ENCODE assay signal across 14 cellular contexts in the genomic region with DNA sequence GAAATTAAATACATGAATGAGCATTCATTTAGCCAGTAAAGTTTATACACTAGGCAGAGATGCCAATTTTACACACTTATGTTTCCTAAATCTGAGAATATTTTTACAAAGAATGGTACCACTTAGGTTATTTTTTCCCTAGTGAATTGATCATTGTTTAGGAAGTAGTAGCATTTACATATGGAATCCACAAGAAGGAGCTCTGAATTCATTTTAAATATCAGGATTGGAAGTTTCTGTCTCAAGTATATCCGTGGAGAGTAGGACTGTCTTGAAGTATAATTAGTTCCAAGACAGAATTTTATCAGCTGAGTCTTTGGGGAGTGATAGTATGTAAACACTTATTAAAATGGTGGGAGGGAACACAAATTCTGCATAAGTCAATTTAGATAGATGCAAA.
A peak's percentile ranks its signal among the peaks of the same experiment; 100 is the strongest.
DNase-seq lines count a peak whose midpoint lies in the region; ATAC-seq and TF ChIP-seq lines count a peak whose summit lies in the region.
"Had no signal": no experiment of that assay in that cellular context is flagged by ENCODE, and none has a peak within 500 bp of the region (broad histone marks: within the 10 kb centered on the region; RNA-seq: fewer than 3 reads in every experiment).

No MANE protein-coding gene starts in this region.

- intact Hi-C loops in PC-9 (cut with micrococcal nuclease; ENCODE audit: unreplicated experiment) = no loop called here
- intact Hi-C loops in activated CD8-positive, alpha-beta T cell treated with anti-CD3 and anti-CD28 coated beads for 36 hours (cut with micrococcal nuclease) = no loop called here

- H3K27ac ChIP-seq in PC-9 = no peak overlapping the region
- H3K27ac ChIP-seq: spleen had no signal

- no peaks in the 10 kb centered on the region for H4K20me1 ChIP-seq in PC-9 (ENCODE audit: insufficient read depth)

- H3K4me1 ChIP-seq in PC-9 (replicated peaks; ENCODE audit: insufficient read depth) = no peaks in the 10 kb centered on the region
- H3K4me1 ChIP-seq: spleen had no signal

- no peak overlapping the region for H3K4me3 ChIP-seq in PC-9
- no peak overlapping the region for H3K4me3 ChIP-seq in fibroblast of mammary gland (ENCODE audit: control insufficient read depth, low read depth, low read length)
- H3K4me3 ChIP-seq: spleen had no signal

- no peaks in the 10 kb centered on the region for H3F3A ChIP-seq in PC-9 (ENCODE audit: insufficient read depth, low read depth)

- H3K36me3 ChIP-seq in PC-9 (ENCODE audit: low read depth) = no peaks in the 10 kb centered on the region
- H3K36me3 ChIP-seq: spleen had no signal

- H3K4me3 Mint-ChIP-seq in stimulated activated naive B cell treated with anti-CD40 and anti-IgM and Interleukin-4, amounts not matched to agents 10 μg/mL and 1 μg/mL and 100 μg/mL, for 72 hours = no peak overlapping the region
- H3K4me3 Mint-ChIP-seq in activated CD8-positive, alpha-beta T cell treated with anti-CD3 and anti-CD28 coated beads for 36 hours = no peak overlapping the region
- H3K4me3 Mint-ChIP-seq: stimulated activated naive CD8-positive, alpha-beta T cell treated with anti-CD3 and anti-CD28 coated beads, Interleukin-15, Interleukin-2, amounts not matched to agents 100 ng/mL and 50 ng/mL, for 24 hours had no signal

- DNase-seq in NCI-H2171 treated with DMSO at 0.1 percent for 48 hours (lab: John Stamatoyannopoulos, UW) = peak; percentile 36
- DNase-seq in NCI-H2171 (lab: John Stamatoyannopoulos, UW) = no peak
- no peak for DNase-seq in PC-9
- DNase-seq in fibroblast of mammary gland (ENCODE audit: low read depth) = peak; percentile 25
- DNase-seq in putamen (ENCODE audit: low spot score) = peak; percentile 3
- no peak for DNase-seq in stimulated activated naive B cell treated with anti-CD40 and anti-IgM and Interleukin-4, amounts not matched to agents 10 μg/mL and 1 μg/mL and 100 μg/mL, for 72 hours
- no peak for DNase-seq in activated CD8-positive, alpha-beta T cell treated with anti-CD3 and anti-CD28 coated beads for 36 hours
- DNase-seq: AML-193; effector memory CD4-positive, alpha-beta T cell; left ventricle myocardium superior; NCI-H2081 treated with DMSO at 0.1 percent for 48 hours; spleen had no signal

- TF ChIP-seq CTCF in PC-9 (conservative IDR thresholded peaks at IDR 0.05) (peak; percentile 46), fibroblast of mammary gland (conservative IDR thresholded peaks at IDR 0.05; ENCODE audit: control insufficient read depth, insufficient read depth, low read depth, low read length) (peak; percentile 34)
- TF ChIP-seq CTCF in activated CD8-positive, alpha-beta T cell treated with anti-CD3 and anti-CD28 coated beads for 36 hours (IDR thresholded peaks at IDR 0.05) = no peak

- H3K27me3 Mint-ChIP-seq in stimulated activated naive B cell treated with anti-CD40 and anti-IgM and Interleukin-4, amounts not matched to agents 10 μg/mL and 1 μg/mL and 100 μg/mL, for 72 hours = peaks cover 7 to 24% of the 10 kb centered on the region in 2 donors
- peaks cover 3% of the 10 kb centered on the region for H3K27me3 Mint-ChIP-seq in activated CD8-positive, alpha-beta T cell treated with anti-CD3 and anti-CD28 coated beads for 36 hours

- no peaks in the 10 kb centered on the region for H3K36me3 Mint-ChIP-seq in stimulated activated naive B cell treated with anti-CD40 and anti-IgM and Interleukin-4, amounts not matched to agents 10 μg/mL and 1 μg/mL and 100 μg/mL, for 72 hours
- no peaks in the 10 kb centered on the region for H3K36me3 Mint-ChIP-seq in activated CD8-positive, alpha-beta T cell treated with anti-CD3 and anti-CD28 coated beads for 36 hours (ENCODE audit: low read depth)

- no peak overlapping the region for H3K27ac Mint-ChIP-seq in stimulated activated naive B cell treated with anti-CD40 and anti-IgM and Interleukin-4, amounts not matched to agents 10 μg/mL and 1 μg/mL and 100 μg/mL, for 72 hours
- no peak overlapping the region for H3K27ac Mint-ChIP-seq in activated CD8-positive, alpha-beta T cell treated with anti-CD3 and anti-CD28 coated beads for 36 hours
- H3K27ac Mint-ChIP-seq: stimulated activated naive CD8-positive, alpha-beta T cell treated with anti-CD3 and anti-CD28 coated beads, Interleukin-15, Interleukin-2, amounts not matched to agents 100 ng/mL and 50 ng/mL, for 24 hours had no signal

- CTCF ChIA-PET in PC-9 (lab: Charles Lee) = no interaction called here
- CTCF ChIA-PET in activated CD8-positive, alpha-beta T cell treated with anti-CD3 and anti-CD28 coated beads for 36 hours (lab: Charles Lee) = no interaction called here

- H3K9me3 Mint-ChIP-seq in stimulated activated naive B cell treated with anti-CD40 and anti-IgM and Interleukin-4, amounts not matched to agents 10 μg/mL and 1 μg/mL and 100 μg/mL, for 72 hours = peaks cover 5 to 7% of the 10 kb centered on the region in 2 donors
- H3K9me3 Mint-ChIP-seq in activated CD8-positive, alpha-beta T cell treated with anti-CD3 and anti-CD28 coated beads for 36 hours = peaks cover 6% of the 10 kb centered on the region

- no peaks in the 10 kb centered on the region for H3K4me1 Mint-ChIP-seq in stimulated activated naive B cell treated with anti-CD40 and anti-IgM and Interleukin-4, amounts not matched to agents 10 μg/mL and 1 μg/mL and 100 μg/mL, for 72 hours
- no peaks in the 10 kb centered on the region for H3K4me1 Mint-ChIP-seq in activated CD8-positive, alpha-beta T cell treated with anti-CD3 and anti-CD28 coated beads for 36 hours (ENCODE audit: low read depth)

- ATAC-seq in stimulated activated naive B cell treated with anti-CD40 and anti-IgM and Interleukin-4, amounts not matched to agents 10 μg/mL and 1 μg/mL and 100 μg/mL, for 72 hours (replicated peaks) = no peak
- ATAC-seq in activated CD8-positive, alpha-beta T cell treated with anti-CD3 and anti-CD28 coated beads for 36 hours = no peak
- no peak for ATAC-seq in HG03139 (IDR thresholded peaks at IDR 0.05; ENCODE audit: unreplicated experiment)
- ATAC-seq: left ventricle myocardium superior had no signal

- no peaks in the 10 kb centered on the region for H3K79me2 ChIP-seq in PC-9 (ENCODE audit: low read depth)

- no peaks in the 10 kb centered on the region for H3K9me2 ChIP-seq in PC-9 (ENCODE audit: insufficient read depth)

- H3K9me3 ChIP-seq in PC-9 (ENCODE audit: insufficient read depth, low read depth) = no peaks in the 10 kb centered on the region

- POLR2A ChIA-PET in PC-9 (lab: Charles Lee; ENCODE audit: unreplicated experiment) = interaction anchor here (0.6 kb wide), 1 partner anchor 82 kb away, joined by 4 read pairs; the partner anchor contains the start of gene FAM98A
- POLR2A ChIA-PET in activated CD8-positive, alpha-beta T cell treated with anti-CD3 and anti-CD28 coated beads for 36 hours (lab: Charles Lee) = no interaction called here

- no TSS peak for BruUV-seq in PC-9 (replicated peaks; lab: Mats Ljungman, UMichigan)

- H2AFZ ChIP-seq in PC-9 = no peak overlapping the region

- H3K27me3 ChIP-seq in PC-9 (ENCODE audit: insufficient read depth, low read depth) = peaks cover 31% of the 10 kb centered on the region
- H3K27me3 ChIP-seq: spleen had no signal

- no peak overlapping the region for H3K4me2 ChIP-seq in PC-9

Comparison
In these comparisons a context has a peak if more than half of its experiments do, and no peak if none do; other contexts are left out.
1. DNase-seq: peak in NCI-H2171 treated with DMSO at 0.1 percent for 48 hours (single experiment), fibroblast of mammary gland (single experiment) and putamen (single experiment); none in NCI-H2171 (single experiment), PC-9 (0 of 2), stimulated activated naive B cell treated with anti-CD40 and anti-IgM and Interleukin-4, amounts not matched to agents 10 μg/mL and 1 μg/mL and 100 μg/mL, for 72 hours (single experiment) and activated CD8-positive, alpha-beta T cell treated with anti-CD3 and anti-CD28 coated beads for 36 hours (single experiment).